In genomic region chr9:25600501-25600900, GRCh38 we compare ENCODE assay signal across 32 cellular contexts.
"Had no signal": no experiment of that assay in that cellular context is flagged by ENCODE, and none has a peak within 500 bp of the region (broad histone marks: within the 10 kb centered on the region; RNA-seq: fewer than 3 reads in every experiment).

No MANE protein-coding gene starts in this region.

- H3K27me3 ChIP-seq: adrenal gland, body of pancreas, brain microvascular endothelial cell, breast epithelium had no signal

- DNase-seq: activated CD4-positive, alpha-beta memory T cell treated with anti-CD3 and anti-CD28 coated beads, Interleukin-2, amount 10 ng/mL, durations not matched to agents 7 days and 5 days; activated CD4-positive, alpha-beta T cell treated with anti-CD3 and anti-CD28 coated beads for 1 hour; activated CD4-positive, alpha-beta T cell treated with anti-CD3 and anti-CD28 coated beads for 36 hours; activated CD4-positive, alpha-beta T cell treated with anti-CD3 and anti-CD28 coated beads for 48 hours; activated CD4-positive, alpha-beta T cell treated with anti-CD3 and anti-CD28 coated beads, Interleukin-2, amount 10 ng/mL, durations not matched to agents 7 days and 5 days; activated CD4-positive, alpha-beta T cell treated with anti-CD3 and anti-CD28 coated beads, Interleukin-2, amount 50 U/mL, for 48 hours; activated CD4-positive, CD25-positive, alpha-beta regulatory T cell; activated CD8-positive, alpha-beta memory T cell treated with anti-CD3 and anti-CD28 coated beads for 24 hours; activated CD8-positive, alpha-beta memory T cell treated with anti-CD3 and anti-CD28 coated beads, Interleukin-2, amount 10 ng/mL, durations not matched to agents 7 days and 5 days; activated CD8-positive, alpha-beta memory T cell treated with anti-CD3 and anti-CD28 coated beads, Interleukin-2, amount 50 U/mL, for 48 hours; activated CD8-positive, alpha-beta T cell treated with anti-CD3 and anti-CD28 coated beads, Interleukin-2, amount 10 ng/mL, durations not matched to agents 7 days and 5 days; activated effector memory CD4-positive, alpha-beta T cell treated with Interleukin-2 at 50 U/mL for 16 hours; activated gamma-delta T cell; activated naive CD4-positive, alpha-beta T cell treated with anti-CD3 and anti-CD28 coated beads, Interleukin-2, amount 10 ng/mL, durations not matched to agents 7 days and 5 days; activated naive CD4-positive, alpha-beta T cell treated with Interleukin-2 at 50 U/mL for 16 hours; activated naive CD8-positive, alpha-beta T cell treated with anti-CD3 and anti-CD28 coated beads, Interleukin-2, amount 10 ng/mL, durations not matched to agents 7 days and 5 days; activated naive CD8-positive, alpha-beta T cell treated with anti-CD3 and anti-CD28 coated beads, Interleukin-2, amount 50 U/mL, for 24 hours; activated T-cell treated with anti-CD3 and anti-CD28 coated beads, Interleukin-2, amount 50 U/mL, for 24 hours; activated T-cell treated with anti-CD3 and anti-CD28 coated beads, Interleukin-2, amount 50 U/mL, for 48 hours; adrenal gland; amniotic stem cell; aorta; body of pancreas; brain microvascular endothelial cell; central memory CD4-positive, alpha-beta T cell; T-cell; T-helper 17 cell; T-helper 9 cell; WERI-Rb-1 had no signal

- ATAC-seq: activated CD4-positive, alpha-beta T cell treated with anti-CD3 and anti-CD28 coated beads for 36 hours; activated CD4-positive, CD25-positive, alpha-beta regulatory T cell treated with anti-CD3 and anti-CD28 coated beads, Interleukin-2, amount 50 U/mL, for 24 hours; activated CD8-positive, alpha-beta memory T cell treated with anti-CD3 and anti-CD28 coated beads, Interleukin-2, amount 10 ng/mL, durations not matched to agents 7 days and 5 days; activated CD8-positive, alpha-beta T cell treated with anti-CD3 and anti-CD28 coated beads, Interleukin-2, amount 10 ng/mL, durations not matched to agents 7 days and 5 days; activated naive CD8-positive, alpha-beta T cell treated with anti-CD3 and anti-CD28 coated beads, Interleukin-2, amount 50 U/mL, for 24 hours; body of pancreas; T-cell; T-helper 17 cell; WTC11 had no signal

- H3K36me3 ChIP-seq: adrenal gland, brain microvascular endothelial cell, breast epithelium, WERI-Rb-1 had no signal

- H3K4me1 ChIP-seq: adrenal gland, body of pancreas, breast epithelium had no signal

- H3K27ac ChIP-seq: adrenal gland, body of pancreas, brain microvascular endothelial cell, breast epithelium, WERI-Rb-1 had no signal

- H3K4me3 ChIP-seq: adrenal gland, body of pancreas, breast epithelium had no signal

- H3K9me3 ChIP-seq: adrenal gland, body of pancreas had no signal
